27 cellular contexts compared by ENCODE assay signal in the genomic region with DNA sequence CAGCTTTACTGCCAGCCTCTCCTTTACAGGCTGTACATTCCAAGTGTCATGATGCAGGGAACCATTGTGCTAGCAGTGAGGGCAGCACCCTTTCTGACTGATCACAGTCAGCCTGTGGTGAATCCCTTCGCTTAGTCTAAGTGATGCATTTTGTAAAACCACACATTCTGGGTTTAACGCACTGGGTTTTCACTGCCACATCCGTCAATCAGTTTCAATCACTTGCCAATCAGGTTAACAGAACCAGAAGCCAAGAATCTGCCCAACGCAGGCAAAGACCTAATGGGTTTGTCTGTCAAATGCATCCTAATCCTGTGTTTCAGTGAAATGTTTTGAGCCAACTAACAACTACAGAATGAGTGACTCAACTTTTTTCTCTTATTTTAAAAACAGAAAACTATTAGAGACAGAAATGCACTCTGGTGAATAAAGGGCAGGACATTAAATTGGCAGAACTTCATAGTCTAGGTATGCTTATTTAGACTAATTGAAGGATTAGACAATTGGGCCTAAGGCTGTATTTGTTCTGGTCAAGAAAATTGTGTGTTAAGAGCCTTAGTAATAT.
"Had no signal": no experiment of that assay in that cellular context is flagged by ENCODE, and none has a peak within 500 bp of the region (broad histone marks: within the 10 kb centered on the region; RNA-seq: fewer than 3 reads in every experiment).

No MANE protein-coding gene starts in this region.

- ATAC-seq: activated CD8-positive, alpha-beta memory T cell treated with anti-CD3 and anti-CD28 coated beads, Interleukin-2, amount 10 ng/mL, durations not matched to agents 7 days and 5 days; activated naive CD4-positive, alpha-beta T cell treated with anti-CD3 and anti-CD28 coated beads, Interleukin-2, amount 50 U/mL, for 72 hours; activated naive CD8-positive, alpha-beta T cell treated with anti-CD3 and anti-CD28 coated beads, Interleukin-2, amount 50 U/mL, for 24 hours; T-helper 17 cell had no signal

- H3K9me3 ChIP-seq: Peyer's patch, SJSA1 had no signal

- H3K4me3 ChIP-seq: Peyer's patch, SJSA1 had no signal

- H3K27ac ChIP-seq: KMS-11, Peyer's patch, RWPE1, SJSA1 had no signal

- H3K4me1 Mint-ChIP-seq: activated B cell treated with CpG ODN at 0.5 μM for 24 hours; activated CD4-positive, alpha-beta T cell treated with anti-CD3 and anti-CD28 coated beads, Interleukin-2, amount 10 ng/mL, durations not matched to agents 24 days and 14 days; activated CD8-positive, alpha-beta memory T cell treated with anti-CD3 and anti-CD28 coated beads, Interleukin-2, amount 10 ng/mL, durations not matched to agents 7 days and 5 days; activated naive CD8-positive, alpha-beta T cell treated with anti-CD3 and anti-CD28 coated beads, Interleukin-2, amount 50 U/mL, for 24 hours; T-helper 17 cell had no signal

- H3K4me3 Mint-ChIP-seq: activated B cell treated with CpG ODN at 0.5 μM for 24 hours; activated CD4-positive, alpha-beta T cell treated with anti-CD3 and anti-CD28 coated beads, Interleukin-2, amount 10 ng/mL, durations not matched to agents 24 days and 14 days; activated CD8-positive, alpha-beta memory T cell treated with anti-CD3 and anti-CD28 coated beads, Interleukin-2, amount 10 ng/mL, durations not matched to agents 7 days and 5 days; activated naive CD8-positive, alpha-beta T cell treated with anti-CD3 and anti-CD28 coated beads, Interleukin-2, amount 50 U/mL, for 24 hours; activated T-cell treated with anti-CD3 and anti-CD28 coated beads, Interleukin-2, amount 50 U/mL, for 24 hours; T-helper 17 cell had no signal

- DNase-seq: activated B cell treated with CpG ODN at 0.5 μM for 24 hours; activated CD4-positive, alpha-beta T cell treated with anti-CD3 and anti-CD28 coated beads for 1 hour; activated CD4-positive, alpha-beta T cell treated with anti-CD3 and anti-CD28 coated beads, Interleukin-2, amount 10 ng/mL, durations not matched to agents 24 days and 14 days; activated CD4-positive, alpha-beta T cell treated with anti-CD3 and anti-CD28 coated beads, Interleukin-2, amount 50 U/mL, for 48 hours; activated CD8-positive, alpha-beta memory T cell treated with anti-CD3 and anti-CD28 coated beads, Interleukin-2, amount 10 ng/mL, durations not matched to agents 7 days and 5 days; activated effector memory CD4-positive, alpha-beta T cell treated with anti-CD3 and anti-CD28 coated beads, Interleukin-2, amount 50 U/mL, for 16 hours; activated naive CD4-positive, alpha-beta T cell treated with Interleukin-2 at 50 U/mL for 16 hours; activated naive CD8-positive, alpha-beta T cell treated with anti-CD3 and anti-CD28 coated beads, Interleukin-2, amount 50 U/mL, for 24 hours; activated T-cell treated with anti-CD3 and anti-CD28 coated beads, Interleukin-2, amount 50 U/mL, for 24 hours; amygdala; central memory CD4-positive, alpha-beta T cell; NCI-H1092; NCI-H1417; NCI-H1930; NCI-H2171; NCI-H226; NCI-H526 treated with DMSO at 0.1 percent for 48 hours; Peyer's patch; SHP77; T-helper 17 cell; T-helper 9 cell had no signal

- H3K36me3 Mint-ChIP-seq: activated CD8-positive, alpha-beta memory T cell treated with anti-CD3 and anti-CD28 coated beads, Interleukin-2, amount 10 ng/mL, durations not matched to agents 7 days and 5 days; activated naive CD4-positive, alpha-beta T cell treated with anti-CD3 and anti-CD28 coated beads, Interleukin-2, amount 50 U/mL, for 72 hours had no signal

- H3K27me3 Mint-ChIP-seq: activated B cell treated with CpG ODN at 0.5 μM for 24 hours; activated CD4-positive, alpha-beta T cell treated with anti-CD3 and anti-CD28 coated beads, Interleukin-2, amount 10 ng/mL, durations not matched to agents 24 days and 14 days; activated CD8-positive, alpha-beta memory T cell treated with anti-CD3 and anti-CD28 coated beads, Interleukin-2, amount 10 ng/mL, durations not matched to agents 7 days and 5 days; activated T-cell treated with anti-CD3 and anti-CD28 coated beads, Interleukin-2, amount 50 U/mL, for 24 hours had no signal

- FAIRE-seq: bronchial epithelial cell, TTC549 had no signal

- H3K27ac Mint-ChIP-seq: activated B cell treated with CpG ODN at 0.5 μM for 24 hours; activated CD4-positive, alpha-beta T cell treated with anti-CD3 and anti-CD28 coated beads, Interleukin-2, amount 10 ng/mL, durations not matched to agents 24 days and 14 days; activated CD8-positive, alpha-beta memory T cell treated with anti-CD3 and anti-CD28 coated beads, Interleukin-2, amount 10 ng/mL, durations not matched to agents 7 days and 5 days; activated naive CD4-positive, alpha-beta T cell treated with anti-CD3 and anti-CD28 coated beads, Interleukin-2, amount 50 U/mL, for 72 hours; activated naive CD8-positive, alpha-beta T cell treated with anti-CD3 and anti-CD28 coated beads, Interleukin-2, amount 50 U/mL, for 24 hours; activated T-cell treated with anti-CD3 and anti-CD28 coated beads, Interleukin-2, amount 50 U/mL, for 24 hours; T-helper 17 cell had no signal

- H3K36me3 ChIP-seq: Peyer's patch, SJSA1 had no signal

- H3K4me2 ChIP-seq: KMS-11 had no signal

- H3K27me3 ChIP-seq: Peyer's patch, SJSA1 had no signal

- H3K9ac ChIP-seq: KMS-11 had no signal

- H3K9me3 Mint-ChIP-seq: activated B cell treated with CpG ODN at 0.5 μM for 24 hours; activated CD4-positive, alpha-beta T cell treated with anti-CD3 and anti-CD28 coated beads, Interleukin-2, amount 10 ng/mL, durations not matched to agents 24 days and 14 days; activated naive CD4-positive, alpha-beta T cell treated with anti-CD3 and anti-CD28 coated beads, Interleukin-2, amount 50 U/mL, for 72 hours; activated naive CD8-positive, alpha-beta T cell treated with anti-CD3 and anti-CD28 coated beads, Interleukin-2, amount 50 U/mL, for 24 hours; activated T-cell treated with anti-CD3 and anti-CD28 coated beads, Interleukin-2, amount 50 U/mL, for 24 hours had no signal

- H3K4me1 ChIP-seq: Peyer's patch, SJSA1 had no signal
